Comparison of ENCODE assay signal across 19 cellular contexts in genomic region chr9:8723195-8723594, GRCh38.
"Had no signal": no experiment of that assay in that cellular context is flagged by ENCODE, and none has a peak within 500 bp of the region (broad histone marks: within the 10 kb centered on the region; RNA-seq: fewer than 3 reads in every experiment).

No MANE protein-coding gene starts in this region.

- H3K27me3 ChIP-seq: esophagus squamous epithelium, gastroesophageal sphincter, sigmoid colon, suprapubic skin, thyroid gland, upper lobe of left lung, uterus had no signal

- H3K36me3 ChIP-seq: esophagus squamous epithelium, gastroesophageal sphincter, sigmoid colon, suprapubic skin, thyroid gland, upper lobe of left lung, uterus had no signal

- H3K9me3 ChIP-seq: esophagus squamous epithelium, gastroesophageal sphincter, sigmoid colon, suprapubic skin, thyroid gland, upper lobe of left lung, uterus had no signal

- H3K4me1 ChIP-seq: sigmoid colon, suprapubic skin, thyroid gland, upper lobe of left lung, uterus had no signal

- ATAC-seq: gastroesophageal sphincter; left cardiac atrium; left ventricle myocardium superior; naive thymus-derived CD8-positive, alpha-beta T cell; stimulated activated naive CD8-positive, alpha-beta T cell treated with anti-CD3 and anti-CD28 coated beads, Interleukin-15, Interleukin-2, amounts not matched to agents 100 U/mL and 50 U/mL, for 24 hours had no signal

- DNase-seq: esophagus squamous epithelium; foreskin fibroblast; kidney; left cardiac atrium; left ventricle myocardium superior; mesenchymal stem cell; naive thymus-derived CD8-positive, alpha-beta T cell; posterior cingulate gyrus; sigmoid colon; stimulated activated CD4-positive, alpha-beta T cell treated with anti-CD3 and anti-CD28 coated beads, Interleukin-12 subunit alpha, Interleukin-12 subunit beta, amount 100 ng/mL, for 4 hours; stimulated activated CD4-positive, alpha-beta T cell treated with anti-CD3 and anti-CD28 coated beads, Interleukin-2, amount 100 ng/mL, for 48 hours; stimulated activated naive CD8-positive, alpha-beta T cell treated with anti-CD3 and anti-CD28 coated beads, Interleukin-15, Interleukin-2, amounts not matched to agents 100 U/mL and 50 U/mL, for 24 hours; thyroid gland; upper lobe of left lung; uterus had no signal

- H3K27ac ChIP-seq: esophagus squamous epithelium, gastroesophageal sphincter, sigmoid colon, skin epidermis, suprapubic skin, thyroid gland, upper lobe of left lung, uterus had no signal

- H3K4me3 ChIP-seq: esophagus squamous epithelium, gastroesophageal sphincter, lung, sigmoid colon, skin epidermis, suprapubic skin, thyroid gland, upper lobe of left lung, uterus had no signal
